ENCODE assay signal across 2 cellular contexts in the genomic region with DNA sequence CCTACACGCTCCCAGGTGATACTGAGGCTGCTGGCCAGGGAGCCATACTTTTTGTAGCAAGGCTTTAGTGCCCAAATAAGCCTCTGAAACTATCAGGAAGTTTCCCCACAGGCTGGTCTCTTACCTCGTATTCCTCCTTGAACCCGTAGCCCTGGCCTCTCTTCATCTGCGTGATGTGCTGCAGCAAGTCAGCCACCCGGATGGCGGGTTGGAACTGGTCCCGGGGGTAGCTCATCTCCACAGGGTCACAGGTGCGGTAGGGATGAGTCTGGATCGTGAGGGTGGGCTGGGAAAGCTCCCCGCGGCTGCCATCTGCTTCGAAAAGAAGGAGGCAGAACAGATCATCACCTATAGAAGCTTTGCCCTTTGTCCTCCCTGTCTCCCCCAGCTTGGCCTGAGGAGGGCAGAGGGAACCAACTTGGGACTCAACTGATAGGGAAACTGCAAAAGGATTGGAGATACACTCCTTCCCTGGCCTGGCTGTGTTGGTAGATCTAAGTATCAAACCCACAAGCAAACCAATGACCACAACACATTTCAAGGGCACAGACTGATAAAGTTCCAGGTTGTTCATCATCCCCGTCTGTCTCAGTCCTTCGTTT.
TF ChIP-seq lines count a peak whose summit lies in the region.

No MANE protein-coding gene starts in this region.

TF ChIP-seq in HepG2, 621 proteins besides CTCF, POLR2A, EP300 and RAD21:
- TF ChIP-seq HNRNPLL (IDR thresholded peaks at IDR 0.05; ENCODE audit: low read depth, low read length, poor library complexity, severe bottlenecking) (no peak), ZSCAN22 (CRISPR knock-in tag; IDR thresholded peaks at IDR 0.05) (no peak), KDM3A (CRISPR knock-in tag; IDR thresholded peaks at IDR 0.05; ENCODE audit: low read depth) (no peak), ZNF790 (CRISPR knock-in tag; IDR thresholded peaks at IDR 0.05; ENCODE audit: borderline replicate concordance) (no peak), GRHL1 (CRISPR knock-in tag; conservative IDR thresholded peaks at IDR 0.05) (no peak), DBP (CRISPR knock-in tag; IDR thresholded peaks at IDR 0.05; ENCODE audit: not compliant biosample characterization) (no peak), ZBTB49 (CRISPR knock-in tag; IDR thresholded peaks at IDR 0.05; ENCODE audit: borderline replicate concordance) (no peak), PCBP1 (IDR thresholded peaks at IDR 0.05; ENCODE audit: borderline replicate concordance, low read depth, low read length) (no peak), HES4 (CRISPR knock-in tag; IDR thresholded peaks at IDR 0.05; ENCODE audit: borderline replicate concordance) (no peak), RERE (CRISPR knock-in tag; IDR thresholded peaks at IDR 0.05; ENCODE audit: low read depth) (no peak)

TF ChIP-seq in H1, 55 proteins besides CTCF, POLR2A, EP300 and RAD21:
- TF ChIP-seq POLR2AphosphoS5 (IDR thresholded peaks at IDR 0.05; ENCODE audit: low read depth, low read length) = no peak
- no peak for TF ChIP-seq EZH2 (IDR thresholded peaks at IDR 0.05; ENCODE audit: low read depth, low read length, severe bottlenecking)
- TF ChIP-seq SUZ12 (IDR thresholded peaks at IDR 0.05; ENCODE audit: low read length) = no peak
